In genomic region chr16:9457215-9457614, GRCh38 we compare ENCODE assay signal across 7 cellular contexts.
"Had no signal": no experiment of that assay in that cellular context is flagged by ENCODE, and none has a peak within 500 bp of the region (broad histone marks: within the 10 kb centered on the region; RNA-seq: fewer than 3 reads in every experiment).

No MANE protein-coding gene starts in this region.

- H3K27ac ChIP-seq: GM23248 had no signal

- FAIRE-seq: H54, HTR-8/SVneo had no signal

- DNase-seq: GM23248, GOT3, H9, HCEC 1CT, IMR-90 had no signal

- H3K4me3 Mint-ChIP-seq: H9 had no signal

- H3K4me3 ChIP-seq: GM23248 had no signal

- H3K9ac ChIP-seq: GM23248 had no signal

- H3K27ac Mint-ChIP-seq: H9 had no signal

- H2AFZ ChIP-seq: GM23248 had no signal
